In genomic region chr6:106512048-106512957, GRCh38 we compare ENCODE assay signal across 8 cellular contexts.
DNase-seq lines count a peak whose midpoint lies in the region; ATAC-seq and TF ChIP-seq lines count a peak whose summit lies in the region.

No MANE protein-coding gene starts in this region.

- no peaks in the 10 kb centered on the region for H3K9me2 ChIP-seq in OCI-LY7 (ENCODE audit: insufficient read depth, low read length)

- TF ChIP-seq CTCF in AG10803 (conservative IDR thresholded peaks at IDR 0.05; ENCODE audit: low read length): peak; percentile 31
- peak; percentile 53 for TF ChIP-seq CTCF in OCI-LY7 (conservative IDR thresholded peaks at IDR 0.05; ENCODE audit: low read length)
- TF ChIP-seq CTCF in cardiac muscle cell (IDR thresholded peaks at IDR 0.05; ENCODE audit: low read depth, low read length): peak; percentile 27
- peak; percentile 30 for TF ChIP-seq CTCF in progenitor cell of endocrine pancreas (IDR thresholded peaks at IDR 0.05; ENCODE audit: unreplicated experiment)

- intact Hi-C loops in OCI-LY7 (cut with micrococcal nuclease; ENCODE audit: unreplicated experiment): loop anchor here (1.0 to 10.0 kb wide), 8 partner anchors 8 to 1145 kb away; partner anchors contain the start of genes ATG5 and BEND3

- H2AFZ ChIP-seq in OCI-LY7 (ENCODE audit: low read length): peak overlapping the region; percentile 80

- H3K27ac ChIP-seq in OCI-LY7 (ENCODE audit: low read depth, low read length, poor library complexity, severe bottlenecking) (peak overlapping the region; percentile 88), cardiac muscle cell (no peak overlapping the region)

- peaks cover 12% of the 10 kb centered on the region for H3K4me1 Mint-ChIP-seq in progenitor cell of endocrine pancreas (ENCODE audit: low read depth)

- peaks cover 55% of the 10 kb centered on the region for H3K79me2 ChIP-seq in OCI-LY7 (ENCODE audit: insufficient read depth, low read depth, low read length)

- H3K36me3 Mint-ChIP-seq in progenitor cell of endocrine pancreas (ENCODE audit: insufficient read depth): no peaks in the 10 kb centered on the region

- H3K36me3 ChIP-seq in OCI-LY7 (ENCODE audit: insufficient read depth, low read length): no peaks in the 10 kb centered on the region
- H3K36me3 ChIP-seq in cardiac muscle cell: no peaks in the 10 kb centered on the region

- H3K9me3 Mint-ChIP-seq in progenitor cell of endocrine pancreas (ENCODE audit: low read depth): no peaks in the 10 kb centered on the region

- H3K9me3 ChIP-seq in OCI-LY7 (ENCODE audit: low read length): no peaks in the 10 kb centered on the region
- H3K9me3 ChIP-seq in cardiac muscle cell (ENCODE audit: low read depth): no peaks in the 10 kb centered on the region

- CTCF ChIA-PET in OCI-LY7 (lab: Charles Lee; ENCODE audit: unreplicated experiment): interaction anchor here (0.7 to 1.9 kb wide), 5 partner anchors 9 to 464 kb away, joined by 3 to 7 read pairs (median 3); no protein-coding TSS in a partner anchor

- BruUV-seq in OCI-LY7 (replicated peaks; lab: Mats Ljungman, UMichigan): no TSS peak

- DNase-seq in AG10803 (ENCODE audit: low read depth) (peak; percentile 38), OCI-LY7 (ENCODE audit: low spot score) (peak; percentile 84), cardiac muscle cell (ENCODE audit: low read depth in 1 of 2, low spot score in 1 of 2) (peak; percentile 44 to 51), progenitor cell of endocrine pancreas (ENCODE audit: low spot score, unreplicated experiment) (peak; percentile 27), NCI-H1694 (lab: John Stamatoyannopoulos, UW) (no peak)
- DNase-seq in activated gamma-delta T cell treated with anti-CD3 and anti-CD28 coated beads, Interleukin-2, amount 50 U/mL, for 16 hours (ENCODE audit: low read depth): peak; percentile 62

- H3K4me1 ChIP-seq in OCI-LY7 (ENCODE audit: insufficient read depth, low read length, poor library complexity, severe bottlenecking) (peaks cover 41% of the 10 kb centered on the region), cardiac muscle cell (ENCODE audit: low read depth) (peaks cover 9% of the 10 kb centered on the region)

- POLR2A ChIA-PET in OCI-LY7 (lab: Charles Lee): interaction anchor here (0.6 to 6.8 kb wide), 18 partner anchors 9 to 465 kb away, joined by 3 to 157 read pairs (median 4); no protein-coding TSS in a partner anchor

- H3K4me3 ChIP-seq in AG10803 (ENCODE audit: low read length) (peak overlapping the region; percentile 78), OCI-LY7 (ENCODE audit: low read depth, low read length, poor library complexity, severe bottlenecking) (peak overlapping the region; percentile 84), cardiac muscle cell (peak overlapping the region; percentile 21)

- ATAC-seq in GM19023 (IDR thresholded peaks at IDR 0.05; ENCODE audit: unreplicated experiment) (peak; percentile 74), HG03135 (IDR thresholded peaks at IDR 0.05; ENCODE audit: unreplicated experiment) (peak; percentile 58)

- no peaks in the 10 kb centered on the region for H4K20me1 ChIP-seq in OCI-LY7 (ENCODE audit: insufficient read depth, low read length)

- peaks cover 77% of the 10 kb centered on the region for H3K27me3 Mint-ChIP-seq in progenitor cell of endocrine pancreas

- no peak overlapping the region for H3K27ac Mint-ChIP-seq in progenitor cell of endocrine pancreas

- H3K4me3 Mint-ChIP-seq in progenitor cell of endocrine pancreas (ENCODE audit: low read depth): peak overlapping the region; percentile 59

- peaks cover 83% of the 10 kb centered on the region for H3K27me3 ChIP-seq in cardiac muscle cell

- peak overlapping the region; percentile 97 for H3K4me2 ChIP-seq in OCI-LY7 (ENCODE audit: low read length)

Comparison
In these comparisons a context has a peak if more than half of its experiments do, and no peak if none do; other contexts are left out.
1. H3K4me3 ChIP-seq: peak in every context shown above with its lines; median percentile 84 in OCI-LY7; 78 in AG10803; 21 in cardiac muscle cell.